Comparison of ENCODE assay signal across 12 cellular contexts in genomic region chr1:160748182-160748876, GRCh38. TPM values are rescaled to one million over a fixed set of nuclear protein-coding genes. Genes with fewer than 3 reads are reported as not detected.
DNase-seq lines count a peak whose midpoint lies in the region; ATAC-seq, FAIRE-seq and TF ChIP-seq lines count a peak whose summit lies in the region.
"Had no signal": no experiment of that assay in that cellular context is flagged by ENCODE, and none has a peak within 500 bp of the region (broad histone marks: within the 10 kb centered on the region; RNA-seq: fewer than 3 reads in every experiment).

No MANE protein-coding gene starts in this region.

- CTCF ChIA-PET in MCF 10A (lab: Yijun Ruan, JAX) = interaction anchor here (0.5 to 4.3 kb wide), 20 partner anchors 9 to 941 kb away, joined by 3 to 22 read pairs (median 3); partner anchors contain the start of genes KLHDC9, PEX19 and SLAMF7

- H3K4me1 Mint-ChIP-seq in MCF 10A (ENCODE audit: insufficient read depth, unreplicated experiment) = peaks cover 12% of the 10 kb centered on the region
- H3K4me1 Mint-ChIP-seq in effector memory CD8-positive, alpha-beta T cell (ENCODE audit: low read depth in 2 of 2) = peaks cover 74 to 90% of the 10 kb centered on the region in 2 donors

- H3K27ac ChIP-seq in breast epithelium (no peak overlapping the region), OCI-LY1 (ENCODE audit: low read depth, low read length, poor library complexity, severe bottlenecking) (no peak overlapping the region)
- H3K27ac ChIP-seq: BLaER1 had no signal

- H3K36me3 ChIP-seq in breast epithelium (no peaks in the 10 kb centered on the region), OCI-LY1 (ENCODE audit: insufficient read depth, low read length) (no peaks in the 10 kb centered on the region)
- H3K36me3 ChIP-seq: BLaER1 had no signal

- H3K4me3 ChIP-seq in breast epithelium = no peak overlapping the region
- no peak overlapping the region for H3K4me3 ChIP-seq in OCI-LY1 (ENCODE audit: low read depth, low read length, poor library complexity, severe bottlenecking)
- H3K4me3 ChIP-seq: BLaER1 had no signal

- H3K27ac Mint-ChIP-seq in MCF 10A (ENCODE audit: low read depth, unreplicated experiment) = no peak overlapping the region
- peak overlapping the region; percentile 79 to 98 for H3K27ac Mint-ChIP-seq in effector memory CD8-positive, alpha-beta T cell
- H3K27ac Mint-ChIP-seq: T-helper 17 cell had no signal

- no peaks in the 10 kb centered on the region for H3K9me3 ChIP-seq in breast epithelium
- H3K9me3 ChIP-seq in OCI-LY1 (ENCODE audit: low read length) = no peaks in the 10 kb centered on the region
- H3K9me3 ChIP-seq: BLaER1 had no signal

- DNase-seq in MCF 10A (ENCODE audit: unreplicated experiment) (peak; percentile 70), breast epithelium (ENCODE audit: low spot score in 2 of 2) (no peak), urothelium cell line (ENCODE audit: low spot score) (peak; percentile 71), HuH-7 (ENCODE audit: low spot score) (no peak), putamen (ENCODE audit: low spot score) (no peak)
- no peak for DNase-seq in effector memory CD8-positive, alpha-beta T cell
- DNase-seq: activated effector memory CD4-positive, alpha-beta T cell treated with anti-CD3 and anti-CD28 coated beads, Interleukin-2, amount 50 U/mL, for 16 hours; NCI-H2081; T-helper 17 cell had no signal

- peaks cover 5% of the 10 kb centered on the region for H3K36me3 Mint-ChIP-seq in MCF 10A (ENCODE audit: insufficient read depth, unreplicated experiment)
- H3K36me3 Mint-ChIP-seq in effector memory CD8-positive, alpha-beta T cell (ENCODE audit: insufficient read depth) = peaks cover 61% of the 10 kb centered on the region

- H3K4me2 ChIP-seq in OCI-LY1 (ENCODE audit: low read length) = no peak overlapping the region
- H3K4me2 ChIP-seq: BLaER1 had no signal

- no peak overlapping the region for H3K9ac ChIP-seq in OCI-LY1 (ENCODE audit: low read length)
- H3K9ac ChIP-seq: BLaER1 had no signal

- no peaks in the 10 kb centered on the region for H3K9me2 ChIP-seq in OCI-LY1 (ENCODE audit: low read depth, low read length)

- H3F3A ChIP-seq in OCI-LY1 (ENCODE audit: insufficient read depth, low read length) = no peaks in the 10 kb centered on the region

- no peak overlapping the region for H3K4me3 Mint-ChIP-seq in MCF 10A (ENCODE audit: unreplicated experiment)
- peak overlapping the region; percentile 38 to 88 for H3K4me3 Mint-ChIP-seq in effector memory CD8-positive, alpha-beta T cell
- H3K4me3 Mint-ChIP-seq: T-helper 17 cell had no signal

- TF ChIP-seq CTCF in MCF 10A (IDR thresholded peaks at IDR 0.05; ENCODE audit: unreplicated experiment) (peak; percentile 45), breast epithelium (IDR thresholded peaks at IDR 0.05) (no peak), OCI-LY1 (IDR thresholded peaks at IDR 0.05; ENCODE audit: low read length) (peak; percentile 65)

- no peaks in the 10 kb centered on the region for H3K9me3 Mint-ChIP-seq in MCF 10A (ENCODE audit: unreplicated experiment)
- H3K9me3 Mint-ChIP-seq in effector memory CD8-positive, alpha-beta T cell = no peaks in the 10 kb centered on the region

- FAIRE-seq in urothelium cell line (lab: Jason Lieb, UNC) = peak; percentile 46

- H3K79me2 ChIP-seq in OCI-LY1 (ENCODE audit: insufficient read depth, low read length) = no peaks in the 10 kb centered on the region

- no peak for TF ChIP-seq POLR2A in breast epithelium (IDR thresholded peaks at IDR 0.05)

- no TSS peak for BruUV-seq in MCF 10A (replicated peaks; lab: Mats Ljungman, UMichigan)

- no peaks in the 10 kb centered on the region for H3K27me3 Mint-ChIP-seq in MCF 10A (ENCODE audit: insufficient read depth, unreplicated experiment)
- H3K27me3 Mint-ChIP-seq in effector memory CD8-positive, alpha-beta T cell = no peaks in the 10 kb centered on the region

- POLR2A ChIA-PET in MCF 10A (lab: Yijun Ruan, JAX) = interaction anchor here (0.7 to 1.8 kb wide), 4 partner anchors 10 to 967 kb away, joined by 3 to 10 read pairs (median 4); partner anchors contain the start of gene SLAMF7

- no peaks in the 10 kb centered on the region for H4K20me1 ChIP-seq in OCI-LY1 (ENCODE audit: insufficient read depth, low read length)
- H4K20me1 ChIP-seq: BLaER1 had no signal

- H2AFZ ChIP-seq in OCI-LY1 (ENCODE audit: low read length) = no peak overlapping the region

- H3K4me1 ChIP-seq in breast epithelium (no peaks in the 10 kb centered on the region), OCI-LY1 (ENCODE audit: insufficient read depth, low read length, severe bottlenecking) (no peaks in the 10 kb centered on the region)
- H3K4me1 ChIP-seq: BLaER1 had no signal

- intact Hi-C loops in MCF 10A (cut with micrococcal nuclease) (loop anchor here (1.0 kb wide), 2 partner anchors 20 to 82 kb away; no protein-coding TSS in a partner anchor), breast epithelium (cut with DNase I; ENCODE audit: low total_unique reads) (no loop called here)

- no peak for ATAC-seq in effector memory CD8-positive, alpha-beta T cell (replicated peaks)
- ATAC-seq in GM21723 (IDR thresholded peaks at IDR 0.05; ENCODE audit: unreplicated experiment) = no peak
- ATAC-seq: T-helper 17 cell had no signal

- H3K27me3 ChIP-seq in breast epithelium (peaks cover 0 to 8% of the 10 kb centered on the region in 2 donors), OCI-LY1 (ENCODE audit: insufficient read depth, low read length) (no peaks in the 10 kb centered on the region; the same call in 1 of the 2 replicates)
- H3K27me3 ChIP-seq: BLaER1 had no signal

RNA-seq across cellular contexts. Expression of gene SLAMF7, which starts 9.3 kb away (rescaled TPM):
- total RNA-seq in MCF 10A (2022) = 8.6 and 26.3 TPM in 2 replicates
- total RNA-seq in breast epithelium = 1 to 10 TPM in 2 of 3 donors, under 1 TPM in 1; 0.48 to 5.7 (median 3.3) TPM

RNA-seq across cellular contexts. Expression of gene CD48, which starts 36.7 kb away (rescaled TPM):
- total RNA-seq in MCF 10A (2022) (not detected in 2 replicates), breast epithelium (10 to 100 TPM in 1 of 3 donors, 1 to 10 TPM in 2; 5.4 to 12.3 (median 8.8) TPM)

RNA-seq across cellular contexts. Expression of gene LY9, which starts 47.6 kb away (rescaled TPM):
- total RNA-seq in MCF 10A (2022) = not detected in 2 replicates
- total RNA-seq in breast epithelium = 1 to 10 TPM; 1.1 to 5.9 (median 5.6) TPM

Comparison
In these comparisons a context has a peak if more than half of its experiments do, and no peak if none do; other contexts are left out.
1. DNase-seq: peak in MCF 10A (single experiment) and urothelium cell line (single experiment); none in breast epithelium (0 of 2), effector memory CD8-positive, alpha-beta T cell (0 of 3), HuH-7 (single experiment) and putamen (single experiment).
2. CTCF ChIP-seq: peak in MCF 10A (single experiment) and OCI-LY1 (single experiment); none in breast epithelium (0 of 3).